Comparison of ENCODE assay signal across 27 cellular contexts in genomic region chr5:61397238-61397637, GRCh38.
DNase-seq lines count a peak whose midpoint lies in the region; ATAC-seq and TF ChIP-seq lines count a peak whose summit lies in the region.
"Had no signal": no experiment of that assay in that cellular context is flagged by ENCODE, and none has a peak within 500 bp of the region (broad histone marks: within the 10 kb centered on the region; RNA-seq: fewer than 3 reads in every experiment).

No MANE protein-coding gene starts in this region.

- peak; percentile 27 for TF ChIP-seq CTCF in chondrocyte (IDR thresholded peaks at IDR 0.05)

- peaks cover 55% of the 10 kb centered on the region for H3K4me1 Mint-ChIP-seq in chondrocyte (ENCODE audit: low read depth)

- no peak overlapping the region for H3K4me3 Mint-ChIP-seq in chondrocyte (ENCODE audit: unreplicated experiment)
- H3K4me3 Mint-ChIP-seq: activated CD8-positive, alpha-beta T cell treated with anti-CD3 and anti-CD28 coated beads, Interleukin-2, amount 10 ng/mL, durations not matched to agents 7 days and 5 days; activated naive CD8-positive, alpha-beta T cell treated with anti-CD3 and anti-CD28 coated beads for 36 hours; CD8-positive, alpha-beta memory T cell; dendritic cell treated with granulocyte-macrophage colony-stimulating factor and Interleukin-4, amounts not matched to agents 40 ng/mL and 50 ng/mL, for 4 days; H9; naive thymus-derived CD8-positive, alpha-beta T cell; stimulated activated naive CD8-positive, alpha-beta T cell treated with anti-CD3 and anti-CD28 coated beads, Interleukin-15, Interleukin-2, amounts not matched to agents 100 ng/mL and 50 ng/mL, for 24 hours had no signal

- no peak for ATAC-seq in GM18511 (IDR thresholded peaks at IDR 0.05; ENCODE audit: unreplicated experiment)
- ATAC-seq: activated CD8-positive, alpha-beta T cell treated with anti-CD3 and anti-CD28 coated beads, Interleukin-2, amount 10 ng/mL, durations not matched to agents 7 days and 5 days; naive thymus-derived CD8-positive, alpha-beta T cell had no signal

- no peaks in the 10 kb centered on the region for H3K36me3 Mint-ChIP-seq in chondrocyte (ENCODE audit: low read depth)

- no peak overlapping the region for H3K27ac Mint-ChIP-seq in chondrocyte (ENCODE audit: unreplicated experiment)
- H3K27ac Mint-ChIP-seq: activated CD8-positive, alpha-beta T cell treated with anti-CD3 and anti-CD28 coated beads, Interleukin-2, amount 10 ng/mL, durations not matched to agents 7 days and 5 days; activated naive CD8-positive, alpha-beta T cell treated with anti-CD3 and anti-CD28 coated beads for 36 hours; CD8-positive, alpha-beta memory T cell; dendritic cell treated with granulocyte-macrophage colony-stimulating factor and Interleukin-4, amounts not matched to agents 40 ng/mL and 50 ng/mL, for 4 days; H9; naive thymus-derived CD8-positive, alpha-beta T cell; stimulated activated naive CD8-positive, alpha-beta T cell treated with anti-CD3 and anti-CD28 coated beads, Interleukin-15, Interleukin-2, amounts not matched to agents 100 ng/mL and 50 ng/mL, for 24 hours had no signal

- H3K27me3 Mint-ChIP-seq in chondrocyte (ENCODE audit: low read depth), result no peaks in the 10 kb centered on the region
- H3K27me3 Mint-ChIP-seq: activated naive CD8-positive, alpha-beta T cell treated with anti-CD3 and anti-CD28 coated beads for 36 hours; CD8-positive, alpha-beta memory T cell; dendritic cell treated with granulocyte-macrophage colony-stimulating factor and Interleukin-4, amounts not matched to agents 40 ng/mL and 50 ng/mL, for 4 days; naive thymus-derived CD8-positive, alpha-beta T cell; stimulated activated naive CD8-positive, alpha-beta T cell treated with anti-CD3 and anti-CD28 coated beads, Interleukin-15, Interleukin-2, amounts not matched to agents 100 ng/mL and 50 ng/mL, for 24 hours had no signal

- DNase-seq in NCI-H146 (lab: John Stamatoyannopoulos, UW) (peak; percentile 24), NCI-H146 treated with DMSO at 0.1 percent for 48 hours (lab: John Stamatoyannopoulos, UW; ENCODE audit: unreplicated experiment) (no peak), M059J (ENCODE audit: low read depth) (peak; percentile 75), chondrocyte (ENCODE audit: low spot score) (no peak), renal cortical epithelial cell (ENCODE audit: low read depth) (peak; percentile 16), DMS 273 treated with DMSO at 0.1 percent for 48 hours (lab: John Stamatoyannopoulos, UW) (no peak), COLO668 (lab: John Stamatoyannopoulos, UW; ENCODE audit: unreplicated experiment) (no peak)
- DNase-seq: activated CD4-positive, alpha-beta T cell treated with anti-CD3 and anti-CD28 coated beads for 1 hour; activated CD8-positive, alpha-beta T cell treated with anti-CD3 and anti-CD28 coated beads, Interleukin-2, amount 10 ng/mL, durations not matched to agents 7 days and 5 days; activated naive CD8-positive, alpha-beta T cell treated with anti-CD3 and anti-CD28 coated beads for 36 hours; AML-193; aorta; caudate nucleus; CD8-positive, alpha-beta memory T cell; GF-D8; H9; Karpas-422; left ventricle myocardium inferior; midbrain; naive thymus-derived CD8-positive, alpha-beta T cell; NCI-H1048; NCI-H187 treated with DMSO at 0.1 percent for 48 hours; NCI-H2227 treated with DMSO at 0.1 percent for 48 hours; NCI-H526 treated with DMSO at 0.1 percent for 48 hours had no signal

- H3K9me3 Mint-ChIP-seq in chondrocyte (ENCODE audit: low read depth), result no peaks in the 10 kb centered on the region
- H3K9me3 Mint-ChIP-seq: CD8-positive, alpha-beta memory T cell; dendritic cell treated with granulocyte-macrophage colony-stimulating factor and Interleukin-4, amounts not matched to agents 40 ng/mL and 50 ng/mL, for 4 days; naive thymus-derived CD8-positive, alpha-beta T cell; stimulated activated naive CD8-positive, alpha-beta T cell treated with anti-CD3 and anti-CD28 coated beads, Interleukin-15, Interleukin-2, amounts not matched to agents 100 ng/mL and 50 ng/mL, for 24 hours had no signal

Comparison
In these comparisons a context has a peak if more than half of its experiments do, and no peak if none do; other contexts are left out.
1. DNase-seq: peak in NCI-H146 (single experiment), M059J (single experiment) and renal cortical epithelial cell (single experiment); none in NCI-H146 treated with DMSO at 0.1 percent for 48 hours (single experiment), chondrocyte (single experiment), DMS 273 treated with DMSO at 0.1 percent for 48 hours (single experiment) and COLO668 (single experiment).